24 cellular contexts compared by ENCODE assay signal in the genomic region with DNA sequence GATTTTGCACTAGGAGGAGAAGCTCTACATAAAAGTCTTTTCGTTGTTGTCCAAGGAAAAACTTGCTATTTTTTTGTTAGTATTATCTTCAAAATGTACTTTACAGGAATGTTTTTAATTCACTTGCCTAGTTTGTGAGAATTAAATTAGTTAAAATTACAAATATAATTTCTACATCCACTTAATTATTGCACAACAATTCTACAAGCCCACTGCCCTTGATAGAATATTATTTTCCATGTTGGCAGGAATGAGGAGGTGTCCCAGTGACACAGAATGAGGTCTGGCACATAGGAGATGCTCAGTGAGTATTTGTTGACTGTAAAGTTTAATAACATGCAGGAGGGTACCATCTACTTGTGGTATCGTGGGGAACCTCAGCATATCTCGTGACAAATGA.
DNase-seq lines count a peak whose midpoint lies in the region; ATAC-seq, FAIRE-seq and TF ChIP-seq lines count a peak whose summit lies in the region.
"Had no signal": no experiment of that assay in that cellular context is flagged by ENCODE, and none has a peak within 500 bp of the region (broad histone marks: within the 10 kb centered on the region; RNA-seq: fewer than 3 reads in every experiment).

No MANE protein-coding gene starts in this region.

- no peak for ATAC-seq in IMR-90 (ENCODE audit: low read depth)
- no peak for ATAC-seq in K562
- no peak for ATAC-seq in CD8-positive, alpha-beta T cell
- ATAC-seq: A549, GM12878 had no signal

- no peaks in the 10 kb centered on the region for H3K79me1 ChIP-seq in IMR-90 (ENCODE audit: low read depth in 1 of 2, low read length in 2 of 2)

- BruUV-seq in IMR-90 (replicated peaks; lab: Mats Ljungman, UMichigan): no TSS peak
- no TSS peak for BruUV-seq in K562 (replicated peaks; lab: Mats Ljungman, UMichigan)

- H3K9me1 ChIP-seq in IMR-90 (ENCODE audit: insufficient read depth, low read length): no peaks in the 10 kb centered on the region
- H3K9me1 ChIP-seq in K562 (ENCODE audit: control insufficient read depth, insufficient read depth, low read length): no peaks in the 10 kb centered on the region

- no peaks in the 10 kb centered on the region for H3K36me3 ChIP-seq in IMR-90 (ENCODE audit: control insufficient read depth, insufficient read depth, low read length)
- no peaks in the 10 kb centered on the region for H3K36me3 ChIP-seq in K562 (ENCODE audit: control insufficient read depth, insufficient read depth, low read length)
- no peaks in the 10 kb centered on the region for H3K36me3 ChIP-seq in CD8-positive, alpha-beta T cell (ENCODE audit: insufficient read depth, low read length)
- H3K36me3 ChIP-seq: BLaER1 treated with 17β-estradiol and CSF1 and Interleukin-3, amounts not matched to agents 10 nM and 100 nM had no signal

- H4K8ac ChIP-seq in IMR-90 (ENCODE audit: low read depth in 2 of 2, low read length in 2 of 2): no peak overlapping the region

- H3K27me3 Mint-ChIP-seq in CD8-positive, alpha-beta T cell (ENCODE audit: low read depth): no peaks in the 10 kb centered on the region
- H3K27me3 Mint-ChIP-seq: B cell; CD4-positive, alpha-beta T cell; CD8-positive, alpha-beta memory T cell had no signal

- H3K4me2 ChIP-seq in IMR-90 (ENCODE audit: low read depth, low read length): no peak overlapping the region
- H3K4me2 ChIP-seq in K562 (ENCODE audit: insufficient read depth, low read length): no peak overlapping the region
- H3K4me2 ChIP-seq: A549; BLaER1 treated with 17β-estradiol and CSF1 and Interleukin-3, amounts not matched to agents 10 nM and 100 nM had no signal

- H2AK9ac ChIP-seq in IMR-90 (replicated peaks; ENCODE audit: low read depth, low read length, poor library complexity): no peak overlapping the region

- no peaks in the 10 kb centered on the region for H3K36me3 Mint-ChIP-seq in CD8-positive, alpha-beta T cell
- H3K36me3 Mint-ChIP-seq: CD8-positive, alpha-beta memory T cell had no signal

- DNase-seq in IMR-90: no peak
- DNase-seq in K562 (ENCODE audit: extremely low read depth in 1 of 4, low spot score in 3 of 4): no peak
- peak; percentile 68 for DNase-seq in myocyte (ENCODE audit: low read depth)
- no peak for DNase-seq in CD8-positive, alpha-beta T cell
- no peak for DNase-seq in A172 (ENCODE audit: low spot score)
- DNase-seq: 8988T; AML-193; CD4-positive, alpha-beta T cell; CD8-positive, alpha-beta memory T cell; COR-L47; DMS 273 treated with DMSO at 0.1 percent for 48 hours; DMS153; DMS53; DMS79; DND-41; EL; GDM1 had no signal

- no peak overlapping the region for H3K56ac ChIP-seq in IMR-90 (ENCODE audit: extremely low read depth, insufficient read depth, low read length)

- no peaks in the 10 kb centered on the region for H3K4me1 Mint-ChIP-seq in CD8-positive, alpha-beta T cell (ENCODE audit: low read depth)
- H3K4me1 Mint-ChIP-seq: B cell; CD8-positive, alpha-beta memory T cell had no signal

- FAIRE-seq in K562 (lab: Jason Lieb, UNC): no peak
- FAIRE-seq: A549, GM12878, GM12892, GM18507 had no signal

- in situ Hi-C loops in IMR-90 (cut with MboI; ENCODE audit: low sequenced_read_pairs): no loop called here
- in situ Hi-C loops in K562 (cut with MboI): no loop called here

- no peak overlapping the region for H2AK5ac ChIP-seq in IMR-90 (ENCODE audit: low read depth, low read length)

- H4K5ac ChIP-seq in IMR-90 (ENCODE audit: low read depth, low read length): no peak overlapping the region

- H3K4me1 ChIP-seq in IMR-90 (ENCODE audit: control insufficient read depth, insufficient read depth, low read length) (no peaks in the 10 kb centered on the region), K562 (replicated peaks in 1 of 2; ENCODE audit: control insufficient read depth in 2 of 2, insufficient read depth in 2 of 2, low read length in 2 of 2) (no peaks in the 10 kb centered on the region)
- no peaks in the 10 kb centered on the region for H3K4me1 ChIP-seq in CD8-positive, alpha-beta T cell (ENCODE audit: insufficient read depth, low read length)
- H3K4me1 ChIP-seq: A549; BLaER1 treated with 17β-estradiol and CSF1 and Interleukin-3, amounts not matched to agents 10 nM and 100 nM had no signal

- no peak for TF ChIP-seq RAD21 in IMR-90 (IDR thresholded peaks at IDR 0.05; ENCODE audit: low read length)
- no peak for TF ChIP-seq RAD21 in K562 (CRISPR knock-in tag; conservative IDR thresholded peaks at IDR 0.05 in 1 of 2, IDR thresholded peaks at IDR 0.05 in 1 of 2)

- H3K27me3 ChIP-seq in IMR-90 (ENCODE audit: control insufficient read depth, insufficient read depth, low read length) (no peaks in the 10 kb centered on the region), K562 (ENCODE audit: control insufficient read depth in 2 of 2, insufficient read depth in 2 of 2, low read length in 2 of 2) (peaks cover 0 to 4% of the 10 kb centered on the region in 2 experiments; a peak in 1 of 5 replicates)
- H3K27me3 ChIP-seq in CD8-positive, alpha-beta T cell (ENCODE audit: insufficient read depth, low read length): no peaks in the 10 kb centered on the region
- H3K27me3 ChIP-seq: BLaER1 treated with 17β-estradiol and CSF1 and Interleukin-3, amounts not matched to agents 10 nM and 100 nM had no signal

- intact Hi-C loops in IMR-90 (cut with micrococcal nuclease): no loop called here
- intact Hi-C loops in K562 (cut with micrococcal nuclease): no loop called here
- intact Hi-C loops in CD8-positive, alpha-beta T cell (cut with DNase I, micrococcal nuclease): no loop called here

- no peak for TF ChIP-seq POLR2A in IMR-90 (IDR thresholded peaks at IDR 0.05; ENCODE audit: low read depth, low read length)
- no peak for TF ChIP-seq POLR2A in K562 (conservative IDR thresholded peaks at IDR 0.05)

- H3K4me3 Mint-ChIP-seq in CD8-positive, alpha-beta T cell: no peak overlapping the region
- H3K4me3 Mint-ChIP-seq: B cell; CD4-positive, alpha-beta T cell; CD8-positive, alpha-beta memory T cell had no signal

- no peak overlapping the region for H2BK20ac ChIP-seq in IMR-90 (ENCODE audit: low read depth, low read length)

- dilution Hi-C loops in IMR-90 (cut with HindIII; ENCODE audit: low sequenced_read_pairs, unreplicated experiment): no loop called here

- H2BK120ac ChIP-seq in IMR-90 (ENCODE audit: low read depth, low read length): no peak overlapping the region

- no peaks in the 10 kb centered on the region for H3K79me2 ChIP-seq in K562 (ENCODE audit: control insufficient read depth, insufficient read depth, low read length)

- peaks cover 9% of the 10 kb centered on the region for H3K9me3 ChIP-seq in IMR-90 (ENCODE audit: control insufficient read depth, insufficient read depth, low read length)
- no peaks in the 10 kb centered on the region for H3K9me3 ChIP-seq in K562 (replicated peaks; ENCODE audit: control insufficient read depth, insufficient read depth, low read depth, low read length)
- H3K9me3 ChIP-seq in CD8-positive, alpha-beta T cell (ENCODE audit: low read length): no peaks in the 10 kb centered on the region
- H3K9me3 ChIP-seq: A549; BLaER1 treated with 17β-estradiol and CSF1 and Interleukin-3, amounts not matched to agents 10 nM and 100 nM had no signal

- peaks cover 4% of the 10 kb centered on the region for H3K9me3 Mint-ChIP-seq in CD8-positive, alpha-beta T cell
- H3K9me3 Mint-ChIP-seq: CD4-positive, alpha-beta T cell had no signal

- TF ChIP-seq CTCF in IMR-90 (conservative IDR thresholded peaks at IDR 0.05; ENCODE audit: low read depth, low read length): no peak
- TF ChIP-seq CTCF in K562 (IDR thresholded peaks at IDR 0.05 in 2 of 3, conservative IDR thresholded peaks at IDR 0.05 in 1 of 3; ENCODE audit: insufficient read depth in 2 of 3, low read depth in 1 of 3, low read length in 3 of 3): no peak
- no peak for TF ChIP-seq CTCF in CD8-positive, alpha-beta T cell (IDR thresholded peaks at IDR 0.05)

- H2AFZ ChIP-seq in IMR-90 (replicated peaks; ENCODE audit: low read length, poor library complexity) (no peak overlapping the region), K562 (ENCODE audit: low read depth, low read length) (no peak overlapping the region)

- no peak overlapping the region for H3K27ac Mint-ChIP-seq in CD8-positive, alpha-beta T cell
- H3K27ac Mint-ChIP-seq: B cell; CD4-positive, alpha-beta T cell; CD8-positive, alpha-beta memory T cell had no signal

- H3K9ac ChIP-seq in IMR-90 (ENCODE audit: low read depth, low read length) (no peak overlapping the region), K562 (ENCODE audit: insufficient read depth in 1 of 2, low read depth in 2 of 2, low read length in 2 of 2) (no peak overlapping the region)
- H3K9ac ChIP-seq: BLaER1 treated with 17β-estradiol and CSF1 and Interleukin-3, amounts not matched to agents 10 nM and 100 nM had no signal

- no peak overlapping the region for H3K18ac ChIP-seq in IMR-90 (ENCODE audit: low read depth, low read length)

- H2BK15ac ChIP-seq in IMR-90 (ENCODE audit: low read depth, low read length): no peak overlapping the region

- no peak overlapping the region for H2BK5ac ChIP-seq in IMR-90 (ENCODE audit: low read depth, low read length, poor library complexity, severe bottlenecking)

- POLR2A ChIA-PET in IMR-90 (lab: Charles Lee; ENCODE audit: unreplicated experiment): no interaction called here
- POLR2A ChIA-PET in K562 (lab: Yijun Ruan, JAX): interaction anchor here (0.6 to 0.9 kb wide), 2 partner anchors 14 to 425 kb away, joined by 3 read pairs; no protein-coding TSS in a partner anchor
- POLR2A ChIA-PET in CD8-positive, alpha-beta T cell (lab: Charles Lee): no interaction called here

- TF ChIP-seq EP300 in K562 (IDR thresholded peaks at IDR 0.05; ENCODE audit: low read length): no peak

- no peak overlapping the region for H4K91ac ChIP-seq in IMR-90 (ENCODE audit: insufficient read depth, low read depth, low read length)

- H3K4me3 ChIP-seq in IMR-90 (ENCODE audit: insufficient read depth, low read depth, low read length) (no peak overlapping the region), K562 (no peak overlapping the region)
- H3K4me3 ChIP-seq in CD8-positive, alpha-beta T cell (ENCODE audit: low read depth, low read length): no peak overlapping the region
- H3K4me3 ChIP-seq: A549; BLaER1 treated with 17β-estradiol and CSF1 and Interleukin-3, amounts not matched to agents 10 nM and 100 nM; GM12878 had no signal

- H3K27ac ChIP-seq in IMR-90 (ENCODE audit: insufficient read depth, low read length) (no peak overlapping the region), K562 (ENCODE audit: extremely low read depth, low read depth, low read length) (no peak overlapping the region)
- H3K27ac ChIP-seq in CD8-positive, alpha-beta T cell (ENCODE audit: low read depth, low read length): no peak overlapping the region
- H3K27ac ChIP-seq: A549; BLaER1 treated with 17β-estradiol and CSF1 and Interleukin-3, amounts not matched to agents 10 nM and 100 nM; C4-2B had no signal

- H4K20me1 ChIP-seq in IMR-90 (ENCODE audit: insufficient read depth, low read length) (no peaks in the 10 kb centered on the region), K562 (replicated peaks; ENCODE audit: control insufficient read depth, insufficient read depth, low read length) (no peaks in the 10 kb centered on the region)
- H4K20me1 ChIP-seq: BLaER1 treated with 17β-estradiol and CSF1 and Interleukin-3, amounts not matched to agents 10 nM and 100 nM had no signal

- CTCF ChIA-PET in IMR-90 (lab: Yijun Ruan, JAX): no interaction called here
- CTCF ChIA-PET in K562 (lab: Yijun Ruan, JAX; ENCODE audit: low intra/inter-chr PET ratio): no interaction called here
- CTCF ChIA-PET in CD8-positive, alpha-beta T cell (lab: Charles Lee): no interaction called here

- no peak overlapping the region for H3K14ac ChIP-seq in IMR-90 (replicated peaks; ENCODE audit: low read depth, low read length)

- no peak overlapping the region for H3K23ac ChIP-seq in IMR-90 (ENCODE audit: low read depth, low read length)

- 40% methylated on average over 1 of the region's 3 CpGs; no CpG with 5 or more reads in 1 of the 2 experiments for WGBS in IMR-90 (ENCODE audit: extremely low coverage in 2 of 2, insufficient read length in 1 of 2), 2 experiments
- WGBS in K562 (ENCODE audit: insufficient coverage, low coverage, missing lambda C conversion rate): 2% methylated on average over 3 of the region's 3 CpGs

- no peak overlapping the region for H3K4ac ChIP-seq in IMR-90 (ENCODE audit: low read depth, low read length)
